In the genomic region with DNA sequence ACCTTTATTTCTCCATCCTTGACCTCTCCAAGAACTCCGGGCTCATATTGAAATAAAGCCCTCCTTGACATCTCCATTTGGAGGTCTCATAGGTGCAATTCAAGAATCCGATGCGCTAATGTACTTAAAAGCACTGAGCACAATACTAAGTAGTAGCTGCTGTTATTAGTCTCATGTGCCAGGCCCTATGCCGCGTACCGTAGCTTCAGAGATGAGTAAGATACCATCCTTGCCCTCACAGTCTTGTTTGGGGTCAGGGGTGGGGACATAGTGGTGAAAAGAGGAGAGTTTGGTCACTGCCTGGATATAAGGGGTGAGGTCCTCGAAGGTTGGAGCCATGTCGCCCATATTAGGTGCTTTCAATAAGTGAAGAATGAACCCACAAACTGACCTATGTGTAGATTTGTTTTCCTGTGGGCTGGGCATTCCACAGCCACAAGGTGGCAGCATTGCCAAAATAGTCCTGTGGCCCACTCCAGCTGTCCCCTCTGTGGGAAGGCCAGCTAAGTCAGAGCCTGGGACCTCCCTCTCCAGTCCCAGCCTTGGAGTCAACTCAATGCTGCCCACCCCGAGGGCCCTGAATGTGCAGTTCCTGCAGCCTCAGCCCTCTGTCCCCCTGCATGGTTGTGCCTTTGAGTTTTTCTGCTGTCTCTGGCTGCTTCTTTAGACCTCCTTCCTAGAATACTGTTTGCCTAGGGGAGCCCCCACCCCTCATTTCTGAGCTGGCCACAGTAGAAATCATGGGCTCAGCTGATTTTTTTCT, we compare ENCODE assay signal across 7 cellular contexts. TPM values are rescaled to one million over a fixed set of nuclear protein-coding genes. Genes with fewer than 3 reads are reported as not detected.
DNase-seq lines count a peak whose midpoint lies in the region; ATAC-seq and TF ChIP-seq lines count a peak whose summit lies in the region.

No MANE protein-coding gene starts in this region.

- POLR2A ChIA-PET in GM10248 (lab: Yijun Ruan, JAX), result no interaction called here

- peak; percentile 32 for ATAC-seq in HG02623 (IDR thresholded peaks at IDR 0.05; ENCODE audit: unreplicated experiment)
- ATAC-seq in activated CD4-positive, CD25-positive, alpha-beta regulatory T cell treated with anti-CD3 and anti-CD28 coated beads, Interleukin-2, amount 50 U/mL, for 24 hours, result peak; percentile 29 to 48

- peak; percentile 65 for DNase-seq in GM10248 (ENCODE audit: extremely low spot score)
- DNase-seq in NCI-H2196 treated with DMSO at 0.1 percent for 48 hours (lab: John Stamatoyannopoulos, UW; ENCODE audit: unreplicated experiment), result peak; percentile 37
- DNase-seq in cerebellum (ENCODE audit: low spot score), result peak; percentile 82
- DNase-seq in kidney tubule cell (ENCODE audit: low spot score), result peak; percentile 69
- peak; percentile 63 for DNase-seq in stimulated activated CD4-positive, alpha-beta T cell treated with anti-CD3 and anti-CD28 coated beads, Interleukin-4, amount 100 ng/mL, for 24 hours

- TF ChIP-seq CTCF in GM10248 (IDR thresholded peaks at IDR 0.05; ENCODE audit: control extremely low read depth, extremely low read depth, low read depth, missing control alignments), result peak; percentile 82

- CTCF ChIA-PET in GM10248 (lab: Yijun Ruan, JAX), result interaction anchor here (0.7 to 3.8 kb wide), 31 partner anchors 10 to 681 kb away, joined by 3 to 66 read pairs (median 4); no protein-coding TSS in a partner anchor

RNA-seq across cellular contexts. Expression of gene DCPS, which starts 6.5 kb away (rescaled TPM):
- total RNA-seq in cerebellum, result 4.5 TPM

RNA-seq across cellular contexts. Expression of gene TIRAP, which starts 27.5 kb away (rescaled TPM):
- 5.0 TPM for total RNA-seq in cerebellum

RNA-seq across cellular contexts. Expression of gene FOXRED1, which starts 41.5 kb away (rescaled TPM):
- total RNA-seq in cerebellum, result 22.0 TPM

RNA-seq across cellular contexts. Expression of gene SRPRA, which starts 41.7 kb away (rescaled TPM):
- total RNA-seq in cerebellum, result 18.0 TPM

RNA-seq across cellular contexts. Expression of gene ST3GAL4, which starts 45.1 kb away (rescaled TPM):
- total RNA-seq in cerebellum, result 13.7 TPM

Comparison
In these comparisons a context has a peak if more than half of its experiments do, and no peak if none do; other contexts are left out.
1. Peak in every context shown above with its lines: DNase-seq and ATAC-seq.